12 cellular contexts compared by ENCODE assay signal in genomic region chr11:94183251-94183885, GRCh38. TPM values are rescaled to one million over a fixed set of nuclear protein-coding genes. Genes with fewer than 3 reads are reported as not detected.
A peak's percentile ranks its signal among the peaks of the same experiment; 100 is the strongest.
DNase-seq lines count a peak whose midpoint lies in the region; ATAC-seq, FAIRE-seq and TF ChIP-seq lines count a peak whose summit lies in the region.
"Had no signal": no experiment of that assay in that cellular context is flagged by ENCODE, and none has a peak within 500 bp of the region (broad histone marks: within the 10 kb centered on the region; RNA-seq: fewer than 3 reads in every experiment).

No MANE protein-coding gene starts in this region.

- H3K4me1 ChIP-seq in keratinocyte (ENCODE audit: control insufficient read depth, extremely low read depth, insufficient read depth, low read length) (no peaks in the 10 kb centered on the region), colonic mucosa (no peaks in the 10 kb centered on the region)

- DNase-seq in keratinocyte (ENCODE audit: low read depth, low spot score) (no peak), type B pancreatic cell (ENCODE audit: extremely low spot score, unreplicated experiment) (no peak), erythroblast (lab: John Stamatoyannopoulos, UW) (no peak), colonic mucosa (no peak)
- DNase-seq: activated T-cell treated with anti-CD3 and anti-CD28 coated beads for 4 hours, GOT3 had no signal

- H3K79me2 ChIP-seq in keratinocyte (ENCODE audit: control insufficient read depth, insufficient read depth, low read length) = peaks cover under 1% of the 10 kb centered on the region

- no peak overlapping the region for H3K4me3 ChIP-seq in keratinocyte (ENCODE audit: control insufficient read depth in 2 of 3, extremely low read depth in 1 of 3, insufficient read depth in 2 of 3, low read depth in 1 of 3, low read length in 3 of 3)
- H3K4me3 ChIP-seq in colonic mucosa = no peak overlapping the region
- H3K4me3 ChIP-seq: heart right ventricle, SK-N-MC had no signal

- peak overlapping the region; percentile 57 for H3K4me3 Mint-ChIP-seq in type B pancreatic cell
- H3K4me3 Mint-ChIP-seq: activated naive CD4-positive, alpha-beta T cell treated with anti-CD3 and anti-CD28 coated beads, Interleukin-2, amount 50 U/mL, for 24 hours had no signal

- no peak overlapping the region for H3K9ac ChIP-seq in keratinocyte (ENCODE audit: control insufficient read depth, extremely low read depth, insufficient read depth, low read length)
- no peak overlapping the region for H3K9ac ChIP-seq in colonic mucosa (ENCODE audit: low read depth in 2 of 2, low read length in 2 of 2)

- H3K9me3 ChIP-seq in keratinocyte (ENCODE audit: control insufficient read depth, low read depth, low read length) (no peaks in the 10 kb centered on the region), colonic mucosa (no peaks in the 10 kb centered on the region)
- H3K9me3 ChIP-seq: heart right ventricle had no signal

- peaks cover 23 to 24% of the 10 kb centered on the region in 2 experiments for H3K36me3 ChIP-seq in keratinocyte (ENCODE audit: control insufficient read depth in 2 of 2, extremely low read depth in 1 of 2, insufficient read depth in 2 of 2, low read length in 2 of 2)
- peaks cover 4% of the 10 kb centered on the region for H3K36me3 ChIP-seq in colonic mucosa

- H3K9me3 Mint-ChIP-seq in type B pancreatic cell = peaks cover 5% of the 10 kb centered on the region
- H3K9me3 Mint-ChIP-seq: activated naive CD4-positive, alpha-beta T cell treated with anti-CD3 and anti-CD28 coated beads, Interleukin-2, amount 50 U/mL, for 24 hours had no signal

- H3K27me3 Mint-ChIP-seq in type B pancreatic cell = no peaks in the 10 kb centered on the region
- H3K27me3 Mint-ChIP-seq: activated naive CD4-positive, alpha-beta T cell treated with anti-CD3 and anti-CD28 coated beads, Interleukin-2, amount 50 U/mL, for 24 hours had no signal

- no peaks in the 10 kb centered on the region for H3K27me3 ChIP-seq in keratinocyte (ENCODE audit: control insufficient read depth, extremely low read depth, insufficient read depth, low read length)
- no peaks in the 10 kb centered on the region for H3K27me3 ChIP-seq in colonic mucosa
- H3K27me3 ChIP-seq: heart right ventricle had no signal

- H3K36me3 Mint-ChIP-seq in type B pancreatic cell = peaks cover 28% of the 10 kb centered on the region

- H3K9me1 ChIP-seq in keratinocyte (ENCODE audit: control insufficient read depth, extremely low read depth, insufficient read depth, low read length) = no peaks in the 10 kb centered on the region

- H3K4me1 Mint-ChIP-seq in type B pancreatic cell (ENCODE audit: unreplicated experiment) = peaks cover 7% of the 10 kb centered on the region
- H3K4me1 Mint-ChIP-seq: activated naive CD4-positive, alpha-beta T cell treated with anti-CD3 and anti-CD28 coated beads, Interleukin-2, amount 50 U/mL, for 24 hours had no signal

- H3K27ac Mint-ChIP-seq in type B pancreatic cell = peak overlapping the region; percentile 72
- H3K27ac Mint-ChIP-seq: activated naive CD4-positive, alpha-beta T cell treated with anti-CD3 and anti-CD28 coated beads, Interleukin-2, amount 50 U/mL, for 24 hours had no signal

- dilution Hi-C loops in keratinocyte (cut with MboI; ENCODE audit: extremely low pct_ligation_motif_present, low sequenced_read_pairs) = no loop called here

- peak; percentile 26 for FAIRE-seq in keratinocyte (lab: Jason Lieb, UNC)

- H4K20me1 ChIP-seq in keratinocyte (ENCODE audit: control insufficient read depth, extremely low read depth, insufficient read depth, low read length) = no peaks in the 10 kb centered on the region

- TF ChIP-seq CTCF in keratinocyte (optimal IDR thresholded peaks at IDR 0.05 in 1 of 3, IDR thresholded peaks at IDR 0.05 in 1 of 3, conservative IDR thresholded peaks at IDR 0.05 in 1 of 3; ENCODE audit: extremely low read depth in 1 of 3, insufficient read depth in 2 of 3, low read length in 3 of 3) = no peak
- TF ChIP-seq CTCF in type B pancreatic cell (conservative IDR thresholded peaks at IDR 0.05) = no peak
- no peak for TF ChIP-seq CTCF in colonic mucosa (IDR thresholded peaks at IDR 0.05)

- ATAC-seq in GM21528 (IDR thresholded peaks at IDR 0.05; ENCODE audit: low FRiP score, unreplicated experiment) = peak; percentile 15
- peak; percentile 18 for ATAC-seq in HG03439 (IDR thresholded peaks at IDR 0.05; ENCODE audit: unreplicated experiment)
- no peak for ATAC-seq in HG03097 (IDR thresholded peaks at IDR 0.05; ENCODE audit: low FRiP score, unreplicated experiment)

- H2AFZ ChIP-seq in keratinocyte (ENCODE audit: control insufficient read depth, low read length) = no peak overlapping the region

- no peak for TF ChIP-seq POLR2A in erythroblast (IDR thresholded peaks at IDR 0.05; ENCODE audit: low read length)

- intact Hi-C loops in colonic mucosa (cut with DNase I) = no loop called here

- no peak overlapping the region for H3K4me2 ChIP-seq in keratinocyte (ENCODE audit: control insufficient read depth, extremely low read depth, insufficient read depth, low read depth, low read length)

- H3K27ac ChIP-seq in keratinocyte (ENCODE audit: control insufficient read depth, insufficient read depth, low read length) (no peak overlapping the region), colonic mucosa (no peak overlapping the region)
- H3K27ac ChIP-seq: heart right ventricle, SK-N-MC had no signal

RNA-seq across cellular contexts. Expression of gene PANX1, which starts 54.7 kb away (rescaled TPM):
- 50.3 to 67.1 TPM (median 58.5 TPM) in 3 replicates for polyA plus RNA-seq in keratinocyte
- polyA plus RNA-seq in keratinocyte (2011; ENCODE audit: low read depth) = 21.1 TPM
- polyA plus RNA-seq in keratinocyte (2011; cell fraction: cytosol; rRNA removed) = 32.5 and 51.0 TPM in 2 replicates
- polyA plus RNA-seq in keratinocyte (2011; cell fraction: nucleus; rRNA removed) = 70.3 and 70.8 TPM in 2 replicates
- polyA plus RNA-seq in keratinocyte (2012; ENCODE audit: low replicate concordance) = 25.7 and 43.4 TPM in 2 replicates
- polyA minus RNA-seq in keratinocyte = 40.7 to 138 TPM (median 115 TPM) in 3 replicates
- 71.6 TPM for polyA minus RNA-seq in keratinocyte (2011; cell fraction: cytosol; rRNA and poly(A)+ RNA removed)
- 117 and 181 TPM in 2 replicates for polyA minus RNA-seq in keratinocyte (2011; cell fraction: nucleus; rRNA and poly(A)+ RNA removed)
- total RNA-seq in type B pancreatic cell (ENCODE audit: low replicate concordance) (16.1 and 26.1 TPM in 2 replicates), colonic mucosa (10 to 100 TPM in 1 of 2 donors, 1 to 10 TPM in 1; 7.8 to 11.1 TPM)
